9 cellular contexts compared by ENCODE assay signal in genomic region chr7:66920256-66920655, GRCh38. TPM values are rescaled to one million over a fixed set of nuclear protein-coding genes. Genes with fewer than 3 reads are reported as not detected.
DNase-seq lines count a peak whose midpoint lies in the region; ATAC-seq, FAIRE-seq and TF ChIP-seq lines count a peak whose summit lies in the region.
"Had no signal": no experiment of that assay in that cellular context is flagged by ENCODE, and none has a peak within 500 bp of the region (broad histone marks: within the 10 kb centered on the region; RNA-seq: fewer than 3 reads in every experiment).

No MANE protein-coding gene starts in this region.

- no peaks in the 10 kb centered on the region for H3K27me3 ChIP-seq in effector memory CD4-positive, alpha-beta T cell (replicated peaks; ENCODE audit: control insufficient read depth, insufficient read depth, low read length, poor library complexity, severe bottlenecking)
- H3K27me3 ChIP-seq in pancreas, result no peaks in the 10 kb centered on the region
- H3K27me3 ChIP-seq: adrenal gland had no signal

- H3K4me1 Mint-ChIP-seq in Calu3 (ENCODE audit: low read depth, unreplicated experiment), result peaks cover 7% of the 10 kb centered on the region

- ATAC-seq in pancreas, result no peak
- ATAC-seq in GM18502 (IDR thresholded peaks at IDR 0.05; ENCODE audit: poor library complexity, unreplicated experiment), result no peak
- no peak for ATAC-seq in GM21360 (IDR thresholded peaks at IDR 0.05; ENCODE audit: unreplicated experiment)

- H3K27ac ChIP-seq in effector memory CD4-positive, alpha-beta T cell (ENCODE audit: insufficient read depth, low read length, poor library complexity, severe bottlenecking), result peak overlapping the region; percentile 79
- H3K27ac ChIP-seq in pancreas, result peak overlapping the region in 1 of 4 donors; percentile 69

- H3K9me3 Mint-ChIP-seq in Calu3 (ENCODE audit: low read depth, unreplicated experiment), result no peaks in the 10 kb centered on the region

- H3K4me3 Mint-ChIP-seq in Calu3 (ENCODE audit: low read depth, unreplicated experiment), result peak overlapping the region; percentile 100

- 73 to 83% methylated on average over 3 of the region's 3 CpGs for WGBS in pancreas, 2 donors

- H3K27me3 Mint-ChIP-seq in Calu3 (ENCODE audit: unreplicated experiment), result no peaks in the 10 kb centered on the region

- no peak for TF ChIP-seq POLR2A in NB4 (IDR thresholded peaks at IDR 0.05; ENCODE audit: extremely low read depth, insufficient read length)

- no peak for FAIRE-seq in pancreas (lab: Jason Lieb, UNC)

- peak overlapping the region; percentile 96 for H3K27ac Mint-ChIP-seq in Calu3 (ENCODE audit: unreplicated experiment)

- peaks cover 18% of the 10 kb centered on the region for H3K36me3 Mint-ChIP-seq in Calu3 (ENCODE audit: insufficient read depth, unreplicated experiment)

- BruUV-seq in Calu3 (replicated peaks; lab: Mats Ljungman, UMichigan), result no TSS peak

- TF ChIP-seq CTCF in Calu3 (IDR thresholded peaks at IDR 0.05; ENCODE audit: unreplicated experiment) (no peak), NB4 (IDR thresholded peaks at IDR 0.05; ENCODE audit: low read depth, low read length) (no peak), pancreas (IDR thresholded peaks at IDR 0.05) (no peak)

- DNase-seq in Calu3, result no peak
- DNase-seq in NB4 (ENCODE audit: low read depth), result peak; percentile 20
- no peak for DNase-seq in effector memory CD4-positive, alpha-beta T cell
- DNase-seq in pancreas, result no peak
- no peak for DNase-seq in NCI-H2171 (lab: John Stamatoyannopoulos, UW)
- no peak for DNase-seq in SW480 (ENCODE audit: low spot score)

- peaks cover 4% of the 10 kb centered on the region for H3K36me3 ChIP-seq in effector memory CD4-positive, alpha-beta T cell (ENCODE audit: control insufficient read depth, insufficient read depth, low read length)
- H3K36me3 ChIP-seq in pancreas, result no peaks in the 10 kb centered on the region
- H3K36me3 ChIP-seq: adrenal gland had no signal

- CTCF ChIA-PET in Calu3 (lab: Charles Lee), result no interaction called here

- intact Hi-C loops in Calu3 (cut with micrococcal nuclease; ENCODE audit: unreplicated experiment), result no loop called here
- intact Hi-C loops in pancreas (cut with DNase I), result no loop called here

- no peaks in the 10 kb centered on the region for H3K9me3 ChIP-seq in effector memory CD4-positive, alpha-beta T cell (ENCODE audit: control insufficient read depth, low read length)
- H3K9me3 ChIP-seq in pancreas, result no peaks in the 10 kb centered on the region
- H3K9me3 ChIP-seq: adrenal gland had no signal

- H3K4me3 ChIP-seq in NB4 (ENCODE audit: low read depth, low read length) (peak overlapping the region; percentile 99), pancreas (peak overlapping the region; percentile 86 to 97 (median 96))
- no peak overlapping the region for H3K4me3 ChIP-seq in effector memory CD4-positive, alpha-beta T cell (ENCODE audit: insufficient read depth, low read depth, low read length, poor library complexity, severe bottlenecking)

- H3K4me1 ChIP-seq in effector memory CD4-positive, alpha-beta T cell (ENCODE audit: control insufficient read depth, insufficient read depth, low read length, poor library complexity, severe bottlenecking), result peaks cover 15% of the 10 kb centered on the region
- peaks cover 6 to 24% (median 13%) of the 10 kb centered on the region in 3 donors for H3K4me1 ChIP-seq in pancreas

RNA-seq across cellular contexts. Expression of gene TMEM248, which starts 0.8 kb away (rescaled TPM):
- total RNA-seq in Calu3 (2022) (70.5 and 72.5 TPM in 2 replicates), pancreas (10 to 100 TPM; 44.0 to 64.0 (median 51.9) TPM)
- 10 to 100 TPM; 15.9 to 28.8 TPM for polyA plus RNA-seq in pancreas
